In the genomic region with DNA sequence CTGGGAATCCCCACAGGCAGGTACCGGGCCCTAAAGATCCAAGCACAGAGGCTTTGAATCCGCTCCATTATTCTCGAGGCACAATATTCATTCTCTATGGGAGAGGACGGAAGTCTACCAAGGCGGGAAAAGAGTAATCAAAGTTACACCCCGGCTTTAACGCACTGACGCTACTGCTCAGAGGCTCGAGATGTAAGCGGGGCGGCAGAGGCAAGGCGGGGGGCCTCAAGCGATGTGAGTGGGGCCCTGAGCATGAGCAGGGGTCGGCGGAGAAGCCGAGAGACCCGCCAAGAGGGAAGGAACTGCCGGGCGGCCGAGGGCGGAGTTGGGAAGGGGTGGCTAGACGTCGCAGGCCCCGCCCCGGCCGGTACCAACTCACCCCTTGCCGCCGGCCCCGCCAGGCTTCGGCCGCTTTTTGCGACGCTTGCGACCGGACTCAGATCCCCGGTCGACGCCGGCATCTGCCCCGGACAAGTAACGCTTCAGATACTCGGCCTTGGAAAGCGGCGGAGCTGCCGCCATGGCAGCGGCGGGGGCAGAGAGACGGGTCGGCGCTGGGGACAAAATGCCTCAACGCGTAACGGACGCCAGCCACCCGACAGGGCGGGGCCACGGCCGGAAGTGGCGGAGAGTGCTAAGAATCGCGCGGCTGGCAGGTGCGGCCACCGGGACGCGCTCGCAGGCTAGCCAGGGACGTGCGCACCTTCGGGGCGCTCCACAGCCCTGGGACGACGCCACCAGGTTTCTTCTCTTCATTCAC, we compare ENCODE assay signal across 8 cellular contexts. TPM values are rescaled to one million over a fixed set of nuclear protein-coding genes. Genes with fewer than 3 reads are reported as not detected.
DNase-seq lines count a peak whose midpoint lies in the region; TF ChIP-seq lines count a peak whose summit lies in the region.

A gene with protein sequence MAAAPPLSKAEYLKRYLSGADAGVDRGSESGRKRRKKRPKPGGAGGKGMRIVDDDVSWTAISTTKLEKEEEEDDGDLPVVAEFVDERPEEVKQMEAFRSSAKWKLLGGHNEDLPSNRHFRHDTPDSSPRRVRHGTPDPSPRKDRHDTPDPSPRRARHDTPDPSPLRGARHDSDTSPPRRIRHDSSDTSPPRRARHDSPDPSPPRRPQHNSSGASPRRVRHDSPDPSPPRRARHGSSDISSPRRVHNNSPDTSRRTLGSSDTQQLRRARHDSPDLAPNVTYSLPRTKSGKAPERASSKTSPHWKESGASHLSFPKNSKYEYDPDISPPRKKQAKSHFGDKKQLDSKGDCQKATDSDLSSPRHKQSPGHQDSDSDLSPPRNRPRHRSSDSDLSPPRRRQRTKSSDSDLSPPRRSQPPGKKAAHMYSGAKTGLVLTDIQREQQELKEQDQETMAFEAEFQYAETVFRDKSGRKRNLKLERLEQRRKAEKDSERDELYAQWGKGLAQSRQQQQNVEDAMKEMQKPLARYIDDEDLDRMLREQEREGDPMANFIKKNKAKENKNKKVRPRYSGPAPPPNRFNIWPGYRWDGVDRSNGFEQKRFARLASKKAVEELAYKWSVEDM (minus strand): TSS at position 545 of the 760 bp plus-strand sequence. CDS start 23 bp downstream, at position 522.

- H3K27me3 ChIP-seq in neural cell (ENCODE audit: insufficient read depth, low read depth, low read length), result no peaks in the 10 kb centered on the region
- no peaks in the 10 kb centered on the region for H3K27me3 ChIP-seq in stomach smooth muscle (ENCODE audit: control insufficient read depth in 1 of 2, insufficient read depth in 2 of 2, low read length in 2 of 2)

- no peaks in the 10 kb centered on the region for H3F3A ChIP-seq in neural cell (ENCODE audit: insufficient read depth, low read length, poor library complexity, severe bottlenecking)

- TF ChIP-seq CTCF in neural cell (IDR thresholded peaks at IDR 0.05; ENCODE audit: poor library complexity, severe bottlenecking), result peak; percentile 32

- peak within 1 kb of the TSS; percentile 75 for H2AFZ ChIP-seq in neural cell (ENCODE audit: low read depth, low read length)

- peak within 1 kb of the TSS; percentile 77 for H3K27ac ChIP-seq in neural cell (ENCODE audit: low read length)
- H3K27ac ChIP-seq in stomach smooth muscle (ENCODE audit: low read length), result peak within 1 kb of the TSS; percentile 66

- peak; percentile 81 for DNase-seq in EL
- peak; percentile 54 for DNase-seq in GOT3 (lab: John Stamatoyannopoulos, UW)
- DNase-seq in LoVo (ENCODE audit: low spot score), result peak; percentile 89
- DNase-seq in SHP77 treated with DMSO at 0.1 percent for 48 hours (lab: John Stamatoyannopoulos, UW), result peak; percentile 84
- peak; percentile 98 for DNase-seq in activated effector memory CD4-positive, alpha-beta T cell treated with anti-CD3 and anti-CD28 coated beads, Interleukin-2, amount 50 U/mL, for 16 hours
- DNase-seq in fibroblast of the conjunctiva (ENCODE audit: low read depth), result peak; percentile 27

- H3K79me2 ChIP-seq in neural cell (replicated peaks; ENCODE audit: insufficient read depth, low read length), result peaks cover 16% of the 10 kb centered on the region

- H3K9me3 ChIP-seq in neural cell (ENCODE audit: low read length) (no peaks in the 10 kb centered on the region), stomach smooth muscle (ENCODE audit: control insufficient read depth in 2 of 2, low read length in 2 of 2) (no peaks in the 10 kb centered on the region)

- no peaks in the 10 kb centered on the region for H3K9me2 ChIP-seq in neural cell (ENCODE audit: insufficient read depth, low read length)

- peak; percentile 58 for TF ChIP-seq EP300 in neural cell (conservative IDR thresholded peaks at IDR 0.05; ENCODE audit: poor library complexity, severe bottlenecking)

- H4K20me1 ChIP-seq in neural cell (ENCODE audit: insufficient read depth), result no peaks in the 10 kb centered on the region

- H3K4me3 ChIP-seq in neural cell (ENCODE audit: low read length) (peak within 1 kb of the TSS; percentile 95), stomach smooth muscle (ENCODE audit: low read length in 2 of 2) (peak within 1 kb of the TSS; percentile 92 to 97)

- peak; percentile 45 for TF ChIP-seq RAD21 in neural cell (conservative IDR thresholded peaks at IDR 0.05)

- peaks cover 19% of the 10 kb centered on the region for H3K4me1 ChIP-seq in stomach smooth muscle (ENCODE audit: control insufficient read depth, insufficient read depth, low read length)

- H3K9ac ChIP-seq in neural cell (ENCODE audit: low read length) (peak within 1 kb of the TSS; percentile 83), stomach smooth muscle (ENCODE audit: low read length in 2 of 2) (peak within 1 kb of the TSS; percentile 89 to 91)

- H3K36me3 ChIP-seq in neural cell (ENCODE audit: insufficient read depth, low read length) (no peaks in the 10 kb centered on the region), stomach smooth muscle (ENCODE audit: control insufficient read depth in 2 of 2, insufficient read depth in 2 of 2, low read length in 2 of 2) (peaks cover 8 to 18% of the 10 kb centered on the region in 2 donors)

- H3K4me2 ChIP-seq in neural cell (ENCODE audit: low read length), result peak within 1 kb of the TSS; percentile 99

TF ChIP-seq in neural cell, 6 proteins besides CTCF, POLR2A, EP300 and RAD21:
- TF ChIP-seq MXI1 (conservative IDR thresholded peaks at IDR 0.05; ENCODE audit: poor library complexity, severe bottlenecking), result peak; percentile 72
- TF ChIP-seq, protein P1, sequence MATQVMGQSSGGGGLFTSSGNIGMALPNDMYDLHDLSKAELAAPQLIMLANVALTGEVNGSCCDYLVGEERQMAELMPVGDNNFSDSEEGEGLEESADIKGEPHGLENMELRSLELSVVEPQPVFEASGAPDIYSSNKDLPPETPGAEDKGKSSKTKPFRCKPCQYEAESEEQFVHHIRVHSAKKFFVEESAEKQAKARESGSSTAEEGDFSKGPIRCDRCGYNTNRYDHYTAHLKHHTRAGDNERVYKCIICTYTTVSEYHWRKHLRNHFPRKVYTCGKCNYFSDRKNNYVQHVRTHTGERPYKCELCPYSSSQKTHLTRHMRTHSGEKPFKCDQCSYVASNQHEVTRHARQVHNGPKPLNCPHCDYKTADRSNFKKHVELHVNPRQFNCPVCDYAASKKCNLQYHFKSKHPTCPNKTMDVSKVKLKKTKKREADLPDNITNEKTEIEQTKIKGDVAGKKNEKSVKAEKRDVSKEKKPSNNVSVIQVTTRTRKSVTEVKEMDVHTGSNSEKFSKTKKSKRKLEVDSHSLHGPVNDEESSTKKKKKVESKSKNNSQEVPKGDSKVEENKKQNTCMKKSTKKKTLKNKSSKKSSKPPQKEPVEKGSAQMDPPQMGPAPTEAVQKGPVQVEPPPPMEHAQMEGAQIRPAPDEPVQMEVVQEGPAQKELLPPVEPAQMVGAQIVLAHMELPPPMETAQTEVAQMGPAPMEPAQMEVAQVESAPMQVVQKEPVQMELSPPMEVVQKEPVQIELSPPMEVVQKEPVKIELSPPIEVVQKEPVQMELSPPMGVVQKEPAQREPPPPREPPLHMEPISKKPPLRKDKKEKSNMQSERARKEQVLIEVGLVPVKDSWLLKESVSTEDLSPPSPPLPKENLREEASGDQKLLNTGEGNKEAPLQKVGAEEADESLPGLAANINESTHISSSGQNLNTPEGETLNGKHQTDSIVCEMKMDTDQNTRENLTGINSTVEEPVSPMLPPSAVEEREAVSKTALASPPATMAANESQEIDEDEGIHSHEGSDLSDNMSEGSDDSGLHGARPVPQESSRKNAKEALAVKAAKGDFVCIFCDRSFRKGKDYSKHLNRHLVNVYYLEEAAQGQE (IDR thresholded peaks at IDR 0.05; ENCODE audit: borderline replicate concordance), result peak; percentile 82
- no peak for TF ChIP-seq EZH2 (IDR thresholded peaks at IDR 0.05; ENCODE audit: borderline replicate concordance, insufficient read depth, low read length, poor library complexity, severe bottlenecking)
- TF ChIP-seq SMC3 (conservative IDR thresholded peaks at IDR 0.05; ENCODE audit: poor library complexity), result peak; percentile 59
- peak; percentile 49 for TF ChIP-seq TAF1 (IDR thresholded peaks at IDR 0.05; ENCODE audit: low read depth)
- peak; percentile 84 for TF ChIP-seq POLR2AphosphoS5 (IDR thresholded peaks at IDR 0.05)

RNA-seq across cellular contexts. Expression of the gene that starts here (rescaled TPM):
- 19.1 and 20.5 TPM in 2 replicates for polyA plus RNA-seq in neural cell
- polyA minus RNA-seq in neural cell, result 22.6 and 25.6 TPM in 2 replicates

Comparison
In these comparisons a context has a peak if more than half of its experiments do, and no peak if none do; other contexts are left out.
1. Peak in every context shown above with its lines: DNase-seq, H3K4me3 ChIP-seq and H3K27ac ChIP-seq.
2. DNase-seq: peak in every context shown above with its lines; median percentile 98 in activated effector memory CD4-positive, alpha-beta T cell treated with anti-CD3 and anti-CD28 coated beads, Interleukin-2, amount 50 U/mL, for 16 hours; 89 in LoVo; 84 in SHP77 treated with DMSO at 0.1 percent for 48 hours; 81 in EL; 54 in GOT3; 27 in fibroblast of the conjunctiva.